ENCODE assay signal across 6 cellular contexts in genomic region chr6:31597006-31597405, GRCh38.
DNase-seq lines count a peak whose midpoint lies in the region; ATAC-seq and TF ChIP-seq lines count a peak whose summit lies in the region.

No MANE protein-coding gene starts in this region.

- POLR2A ChIA-PET in HEK293T (lab: Yijun Ruan, JAX) = interaction anchor here (0.7 to 5.9 kb wide), 5 partner anchors 9 to 53 kb away, joined by 3 to 91 read pairs (median 12); partner anchors contain the start of genes ATP6V1G2, DDX39B, LTB and NFKBIL1

- DNase-seq in NCI-H1417 (lab: John Stamatoyannopoulos, UW) (peak in 2 of 3 experiments; percentile 6 to 36), NCI-H1417 treated with DMSO at 0.1 percent for 48 hours (lab: John Stamatoyannopoulos, UW) (no peak), RKO (ENCODE audit: low spot score) (peak; percentile 66), fibroblast of mammary gland (ENCODE audit: low read depth) (peak; percentile 38), HEK293T (ENCODE audit: extremely low spot score) (no peak)

- CTCF ChIA-PET in HEK293T (lab: Yijun Ruan, JAX) = interaction anchor here (0.5 to 7.6 kb wide), 9 partner anchors 11 to 355 kb away, joined by 4 to 149 read pairs (median 13); partner anchors contain the start of genes ATP6V1G2, DDX39B, LST1 and LTB

- H3K4me3 ChIP-seq in fibroblast of mammary gland (ENCODE audit: control insufficient read depth, low read depth, low read length) = no peak overlapping the region

- no peak for ATAC-seq in GM18858 (IDR thresholded peaks at IDR 0.05; ENCODE audit: unreplicated experiment)

- TF ChIP-seq CTCF in fibroblast of mammary gland (conservative IDR thresholded peaks at IDR 0.05; ENCODE audit: control insufficient read depth, insufficient read depth, low read depth, low read length) = peak; percentile 50

TF ChIP-seq in HEK293T, 16 proteins besides CTCF, POLR2A, EP300 and RAD21:
- TF ChIP-seq FOXA1 (IDR thresholded peaks at IDR 0.05) (no peak), BHLHE40 (IDR thresholded peaks at IDR 0.05; ENCODE audit: borderline replicate concordance) (no peak), SP1 (IDR thresholded peaks at IDR 0.05) (no peak), SUZ12 (IDR thresholded peaks at IDR 0.05) (no peak), CTBP1 (IDR thresholded peaks at IDR 0.05; ENCODE audit: borderline replicate concordance) (no peak), NFRKB (IDR thresholded peaks at IDR 0.05) (no peak), FOXK2 (IDR thresholded peaks at IDR 0.05) (no peak), HDGF (IDR thresholded peaks at IDR 0.05; ENCODE audit: borderline replicate concordance) (no peak), TARDBP (IDR thresholded peaks at IDR 0.05) (no peak), ZNF384 (IDR thresholded peaks at IDR 0.05) (no peak), FOXM1 (IDR thresholded peaks at IDR 0.05; ENCODE audit: borderline replicate concordance) (no peak), LEF1 (IDR thresholded peaks at IDR 0.05; ENCODE audit: borderline replicate concordance) (no peak), PKNOX1 (IDR thresholded peaks at IDR 0.05) (no peak; the same call in 1 of the 2 replicates), ARNT (IDR thresholded peaks at IDR 0.05) (no peak), ELF4 (IDR thresholded peaks at IDR 0.05) (no peak), L3MBTL2 (conservative IDR thresholded peaks at IDR 0.05) (no peak)

Comparison
In these comparisons a context has a peak if more than half of its experiments do, and no peak if none do; other contexts are left out.
1. DNase-seq: peak in NCI-H1417 (2 of 3), RKO (single experiment) and fibroblast of mammary gland (single experiment); none in NCI-H1417 treated with DMSO at 0.1 percent for 48 hours (single experiment) and HEK293T (single experiment).